Comparison of ENCODE assay signal across 8 cellular contexts in genomic region chr6:152863618-152864326, GRCh38.
DNase-seq lines count a peak whose midpoint lies in the region; ATAC-seq and TF ChIP-seq lines count a peak whose summit lies in the region.

No MANE protein-coding gene starts in this region.

- ATAC-seq in Right ventricle myocardium superior (ENCODE audit: poor library complexity) = peak; percentile 87

- no peaks in the 10 kb centered on the region for H3K9me3 ChIP-seq in SK-N-MC (ENCODE audit: low read depth, low read length)

- peak; percentile 72 for TF ChIP-seq CTCF in LNCaP clone FGC (IDR thresholded peaks at IDR 0.05; ENCODE audit: control insufficient read depth, extremely low read depth, insufficient read depth)

- no peaks in the 10 kb centered on the region for H3K27me3 ChIP-seq in H7 (ENCODE audit: control insufficient read depth, insufficient read depth, low read length)

- H3K36me3 ChIP-seq in H7 (replicated peaks; ENCODE audit: control insufficient read depth, insufficient read depth, low read length) (no peaks in the 10 kb centered on the region), SK-N-MC (ENCODE audit: insufficient read depth, low read length) (no peaks in the 10 kb centered on the region)

- no peak overlapping the region for H3K27ac ChIP-seq in SK-N-MC

- H3K4me3 ChIP-seq in H7 (ENCODE audit: insufficient read depth, low read depth, low read length) (no peak overlapping the region), LNCaP clone FGC (ENCODE audit: low read depth, low read length) (no peak overlapping the region), SK-N-MC (no peak overlapping the region)

- intact Hi-C loops in Right ventricle myocardium superior (cut with DNase I) = loop anchor here (1.0 to 10.0 kb wide), 2 partner anchors 85 to 161 kb away; no protein-coding TSS in a partner anchor

- no peak overlapping the region for H3K9ac ChIP-seq in SK-N-MC (ENCODE audit: insufficient read length)

- peak; percentile 6 for DNase-seq in GM04503 (ENCODE audit: low read depth)
- peak; percentile 19 for DNase-seq in H7
- peak; percentile 54 for DNase-seq in LNCaP clone FGC (ENCODE audit: low read depth)
- DNase-seq in SK-N-MC (ENCODE audit: low read depth, low spot score) = peak; percentile 55
- peak; percentile 62 for DNase-seq in activated naive CD4-positive, alpha-beta T cell treated with anti-CD3 and anti-CD28 coated beads, Interleukin-2, amount 50 U/mL, for 16 hours
- no peak for DNase-seq in Right ventricle myocardium superior
- DNase-seq in putamen (ENCODE audit: low spot score) = peak; percentile 50
- no peak for DNase-seq in 8988T

Comparison
In these comparisons a context has a peak if more than half of its experiments do, and no peak if none do; other contexts are left out.
1. DNase-seq: peak in GM04503 (single experiment), H7 (single experiment), LNCaP clone FGC (single experiment), SK-N-MC (single experiment), activated naive CD4-positive, alpha-beta T cell treated with anti-CD3 and anti-CD28 coated beads, Interleukin-2, amount 50 U/mL, for 16 hours (single experiment) and putamen (single experiment); none in Right ventricle myocardium superior (single experiment) and 8988T (single experiment).